ENCODE assay signal across 21 cellular contexts in the genomic region with DNA sequence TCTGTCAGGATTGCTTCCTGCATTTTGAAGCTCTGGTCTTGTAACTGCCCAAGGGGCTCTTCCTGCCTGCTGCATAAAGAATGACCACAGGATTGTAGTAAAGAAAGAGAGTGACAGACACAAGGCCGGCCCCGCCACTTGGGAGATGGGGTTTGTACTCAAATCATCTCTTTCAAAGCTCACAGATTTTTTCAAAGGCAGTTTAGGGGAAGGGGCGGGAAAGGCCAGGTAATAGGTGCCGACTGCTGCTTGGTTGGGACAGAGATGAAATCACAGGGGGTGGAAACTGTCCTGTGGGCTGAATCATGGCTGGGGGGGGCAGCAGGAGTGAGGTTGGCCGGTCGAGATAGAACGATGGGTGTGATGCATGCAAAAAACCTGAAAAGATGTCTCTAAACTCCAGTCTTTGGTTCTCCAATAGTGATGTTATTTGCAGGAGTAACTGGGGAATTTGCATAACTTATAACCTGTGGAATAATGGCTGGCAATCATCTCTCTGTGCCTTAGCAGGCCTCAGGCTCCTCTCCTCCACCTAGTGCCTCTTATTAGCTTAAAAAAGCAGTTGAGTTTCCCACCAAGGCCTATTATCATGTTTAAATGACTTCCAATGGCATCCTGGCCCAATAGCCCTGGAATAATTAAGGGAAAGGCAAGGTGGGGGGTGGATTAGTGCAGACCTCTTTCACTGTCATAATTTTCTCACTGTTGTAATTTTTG.
DNase-seq lines count a peak whose midpoint lies in the region; ATAC-seq and TF ChIP-seq lines count a peak whose summit lies in the region.
"Had no signal": no experiment of that assay in that cellular context is flagged by ENCODE, and none has a peak within 500 bp of the region (broad histone marks: within the 10 kb centered on the region; RNA-seq: fewer than 3 reads in every experiment).

No MANE protein-coding gene starts in this region.

- H3K36me3 ChIP-seq in GM23338 (ENCODE audit: insufficient read depth) (no peaks in the 10 kb centered on the region), iPS DF 6.9 (ENCODE audit: control insufficient read depth, insufficient read depth, low read length) (no peaks in the 10 kb centered on the region), neural progenitor cell (no peaks in the 10 kb centered on the region)
- H3K36me3 ChIP-seq: BE2C had no signal

- peak overlapping the region; percentile 98 for H3K27ac Mint-ChIP-seq in GM23338
- peak overlapping the region; percentile 22 for H3K27ac Mint-ChIP-seq in neural progenitor cell
- H3K27ac Mint-ChIP-seq in glutamatergic neuron (ENCODE audit: unreplicated experiment) = no peak overlapping the region
- H3K27ac Mint-ChIP-seq: CD4-positive, CD25-positive, alpha-beta regulatory T cell; HFFc6 had no signal

- H3K36me3 Mint-ChIP-seq in GM23338 (ENCODE audit: low read depth) (peaks cover 2% of the 10 kb centered on the region; the same call in 1 of the 3 replicates), neural progenitor cell (no peaks in the 10 kb centered on the region), glutamatergic neuron (ENCODE audit: unreplicated experiment) (no peaks in the 10 kb centered on the region)
- H3K36me3 Mint-ChIP-seq: CD4-positive, CD25-positive, alpha-beta regulatory T cell had no signal

- H3K27ac ChIP-seq in GM23338 (ENCODE audit: low read depth) (peak overlapping the region; percentile 91), iPS DF 6.9 (ENCODE audit: low read length) (peak overlapping the region; percentile 2), neural progenitor cell (peak overlapping the region; percentile 90)
- H3K27ac ChIP-seq: HL-60 had no signal

- no peak overlapping the region for H3K9ac ChIP-seq in neural progenitor cell
- H3K9ac ChIP-seq: SK-N-SH had no signal

- H3K4me2 ChIP-seq in GM23338 (peak overlapping the region; percentile 63), neural progenitor cell (peak overlapping the region; percentile 64)
- H3K4me2 ChIP-seq: SK-N-SH had no signal

- peak; percentile 75 for DNase-seq in GM23338 (ENCODE audit: low spot score)
- peak; percentile 2 to 34 for DNase-seq in NCI-H526 (lab: John Stamatoyannopoulos, UW)
- no peak for DNase-seq in iPS DF 6.9 (ENCODE audit: low read depth, low spot score)
- DNase-seq in neural progenitor cell (ENCODE audit: low spot score) = peak; percentile 51
- no peak for DNase-seq in glutamatergic neuron
- DNase-seq in ureter (ENCODE audit: low spot score) = no peak
- DNase-seq: BE2C; CD4-positive, CD25-positive, alpha-beta regulatory T cell; COR-L47; DMS153; HFFc6; Kasumi-1; MM.1S; NCI-H1105; NCI-H2081; NCI-H774; SHP77; SK-N-SH had no signal

- H3K9me3 Mint-ChIP-seq in GM23338 (no peaks in the 10 kb centered on the region), neural progenitor cell (no peaks in the 10 kb centered on the region), glutamatergic neuron (ENCODE audit: unreplicated experiment) (no peaks in the 10 kb centered on the region)
- H3K9me3 Mint-ChIP-seq: HFFc6 had no signal

- peaks cover 71% of the 10 kb centered on the region for H3K4me1 Mint-ChIP-seq in GM23338
- peaks cover 15% of the 10 kb centered on the region for H3K4me1 Mint-ChIP-seq in neural progenitor cell
- H3K4me1 Mint-ChIP-seq in glutamatergic neuron (ENCODE audit: low read depth, unreplicated experiment) = no peaks in the 10 kb centered on the region
- H3K4me1 Mint-ChIP-seq: CD4-positive, CD25-positive, alpha-beta regulatory T cell had no signal

- no peaks in the 10 kb centered on the region for H3K9me2 ChIP-seq in GM23338 (ENCODE audit: insufficient read depth)
- H3K9me2 ChIP-seq: SK-N-SH had no signal

- H3K4me3 ChIP-seq in GM23338 (peak overlapping the region; percentile 11; the same call in 1 of the 2 replicates), iPS DF 6.9 (ENCODE audit: low read length) (no peak overlapping the region), neural progenitor cell (peak overlapping the region; percentile 15)

- H3K27me3 ChIP-seq in GM23338 (ENCODE audit: insufficient read depth) (no peaks in the 10 kb centered on the region), iPS DF 6.9 (ENCODE audit: control insufficient read depth, insufficient read depth, low read length) (no peaks in the 10 kb centered on the region), neural progenitor cell (no peaks in the 10 kb centered on the region)

- H4K20me1 ChIP-seq in GM23338 (replicated peaks; ENCODE audit: insufficient read depth) (no peaks in the 10 kb centered on the region), neural progenitor cell (ENCODE audit: low read depth) (no peaks in the 10 kb centered on the region)

- H3K4me3 Mint-ChIP-seq in GM23338 (peak overlapping the region; percentile 54), neural progenitor cell (no peak overlapping the region), glutamatergic neuron (ENCODE audit: unreplicated experiment) (no peak overlapping the region)
- H3K4me3 Mint-ChIP-seq: CD4-positive, CD25-positive, alpha-beta regulatory T cell; HFFc6 had no signal

- H3F3A ChIP-seq in GM23338 (replicated peaks; ENCODE audit: low read depth) (no peaks in the 10 kb centered on the region), neural progenitor cell (ENCODE audit: low read depth) (peaks cover 24% of the 10 kb centered on the region)

- H3K27me3 Mint-ChIP-seq in GM23338 (ENCODE audit: insufficient read depth, low read depth, poor library complexity) (no peaks in the 10 kb centered on the region), neural progenitor cell (ENCODE audit: insufficient read depth, low read depth) (no peaks in the 10 kb centered on the region), glutamatergic neuron (ENCODE audit: unreplicated experiment) (no peaks in the 10 kb centered on the region)
- H3K27me3 Mint-ChIP-seq: CD4-positive, CD25-positive, alpha-beta regulatory T cell had no signal

- TF ChIP-seq CTCF in GM23338 (conservative IDR thresholded peaks at IDR 0.05; ENCODE audit: low read depth in 2 of 2) (no peak), neural progenitor cell (IDR thresholded peaks at IDR 0.05) (no peak), glutamatergic neuron (IDR thresholded peaks at IDR 0.05; ENCODE audit: partially characterized antibody, unreplicated experiment) (no peak)

- peak; percentile 97 for ATAC-seq in GM23338
- no peak for ATAC-seq in GM21390 (IDR thresholded peaks at IDR 0.05; ENCODE audit: unreplicated experiment)
- ATAC-seq in GM19324 (IDR thresholded peaks at IDR 0.05; ENCODE audit: low FRiP score, unreplicated experiment) = no peak

- H3K79me2 ChIP-seq in GM23338 (replicated peaks; ENCODE audit: insufficient read depth) (no peaks in the 10 kb centered on the region), neural progenitor cell (ENCODE audit: low read depth) (no peaks in the 10 kb centered on the region)

- H2AFZ ChIP-seq in GM23338 = no peak overlapping the region
- H2AFZ ChIP-seq in neural progenitor cell (replicated peaks) = peak overlapping the region; percentile 90

- no CpG with 5 or more reads among the region's 7 CpGs for WGBS in iPS DF 6.9 (ENCODE audit: insufficient coverage, insufficient read length)

- H3K9me3 ChIP-seq in iPS DF 6.9 (ENCODE audit: control insufficient read depth, insufficient read depth, low read length) = no peaks in the 10 kb centered on the region
- no peaks in the 10 kb centered on the region for H3K9me3 ChIP-seq in neural progenitor cell (ENCODE audit: low read depth)
- H3K9me3 ChIP-seq: BE2C, SK-N-SH had no signal

- peaks cover 56% of the 10 kb centered on the region for H3K4me1 ChIP-seq in GM23338 (ENCODE audit: insufficient read depth)
- H3K4me1 ChIP-seq in iPS DF 6.9 (ENCODE audit: control insufficient read depth, insufficient read depth, low read length) = no peaks in the 10 kb centered on the region
- peaks cover 58% of the 10 kb centered on the region for H3K4me1 ChIP-seq in neural progenitor cell
- H3K4me1 ChIP-seq: BE2C had no signal

TF ChIP-seq in GM23338, 12 proteins besides CTCF, POLR2A, EP300 and RAD21:
- TF ChIP-seq NANOG (IDR thresholded peaks at IDR 0.05; ENCODE audit: borderline replicate concordance) (peak; percentile 65; the same call in 1 of the 2 replicates), CREB1 (CRISPR knock-in tag; IDR thresholded peaks at IDR 0.05; ENCODE audit: low read depth) (no peak)
TF ChIP-seq in GM23338: peak in this region for 1.

Comparison
In these comparisons a context has a peak if more than half of its experiments do, and no peak if none do; other contexts are left out.
1. DNase-seq: peak in GM23338 (single experiment), NCI-H526 (2 of 2) and neural progenitor cell (single experiment); none in iPS DF 6.9 (single experiment), glutamatergic neuron (single experiment) and ureter (single experiment).
2. H3K27ac ChIP-seq: peak in every context shown above with its lines; median percentile 91 in GM23338; 90 in neural progenitor cell; 2 in iPS DF 6.9.